Comparison of ENCODE assay signal across 16 cellular contexts in genomic region chr5:135030123-135030517, GRCh38. TPM values are rescaled to one million over a fixed set of nuclear protein-coding genes. Genes with fewer than 3 reads are reported as not detected.
DNase-seq lines count a peak whose midpoint lies in the region; ATAC-seq and TF ChIP-seq lines count a peak whose summit lies in the region.
"Had no signal": no experiment of that assay in that cellular context is flagged by ENCODE, and none has a peak within 500 bp of the region (broad histone marks: within the 10 kb centered on the region; RNA-seq: fewer than 3 reads in every experiment).

No MANE protein-coding gene starts in this region.

- no peaks in the 10 kb centered on the region for H3K9me2 ChIP-seq in SK-N-SH

- H3K79me2 ChIP-seq in SK-N-SH (ENCODE audit: insufficient read depth), result no peaks in the 10 kb centered on the region

- TF ChIP-seq CTCF in SK-N-SH (IDR thresholded peaks at IDR 0.05) (no peak), esophagus muscularis mucosa (IDR thresholded peaks at IDR 0.05) (no peak), body of pancreas (IDR thresholded peaks at IDR 0.05) (no peak)

- no peak for TF ChIP-seq POLR2A in esophagus muscularis mucosa (IDR thresholded peaks at IDR 0.05; ENCODE audit: low read depth)
- TF ChIP-seq POLR2A in body of pancreas (IDR thresholded peaks at IDR 0.05), result no peak

- no peak overlapping the region for H3K27ac Mint-ChIP-seq in T-helper 17 cell
- H3K27ac Mint-ChIP-seq: activated naive CD4-positive, alpha-beta T cell treated with anti-CD3 and anti-CD28 coated beads for 36 hours; effector memory CD8-positive, alpha-beta T cell had no signal

- H3K9me3 ChIP-seq in SK-N-SH, result no peaks in the 10 kb centered on the region
- H3K9me3 ChIP-seq in T-helper 17 cell (ENCODE audit: control insufficient read depth, low read length, poor library complexity, severe bottlenecking), result no peaks in the 10 kb centered on the region
- no peaks in the 10 kb centered on the region for H3K9me3 ChIP-seq in esophagus muscularis mucosa
- H3K9me3 ChIP-seq in skeletal muscle tissue (ENCODE audit: control insufficient read depth in 3 of 3, low read length in 3 of 3), result no peaks in the 10 kb centered on the region
- H3K9me3 ChIP-seq in body of pancreas, result no peaks in the 10 kb centered on the region

- H3K36me3 ChIP-seq in SK-N-SH (replicated peaks in 1 of 2; ENCODE audit: control insufficient read depth in 1 of 2, insufficient read depth in 2 of 2, low read length in 1 of 2) (no peaks in the 10 kb centered on the region), esophagus muscularis mucosa (no peaks in the 10 kb centered on the region), skeletal muscle tissue (ENCODE audit: control insufficient read depth in 3 of 3, insufficient read depth in 3 of 3, low read length in 3 of 3) (peaks cover 0 to 7% (median 5%) of the 10 kb centered on the region in 3 donors), body of pancreas (replicated peaks in 1 of 2; ENCODE audit: insufficient read depth in 1 of 2, low read depth in 2 of 2) (no peaks in the 10 kb centered on the region)

- WGBS in SK-N-SH (ENCODE audit: low lambda C conversion rate), result 22% methylated on average over 4 of the region's 4 CpGs
- 26% methylated on average over 4 of the region's 4 CpGs for WGBS in esophagus muscularis mucosa
- 12 to 25% methylated on average over 4 of the region's 4 CpGs for WGBS in body of pancreas, 2 donors

- H4K20me1 ChIP-seq in SK-N-SH (ENCODE audit: insufficient read depth), result peaks cover 5% of the 10 kb centered on the region; the same call in 1 of the 2 replicates

- H2AFZ ChIP-seq in SK-N-SH (ENCODE audit: low read depth), result no peak overlapping the region

- H3K4me3 Mint-ChIP-seq in T-helper 17 cell, result peak overlapping the region; percentile 54

- peaks cover 9% of the 10 kb centered on the region for H3K36me3 Mint-ChIP-seq in T-helper 17 cell (ENCODE audit: low read depth)

- no peak for TF ChIP-seq EP300 in SK-N-SH (IDR thresholded peaks at IDR 0.05; ENCODE audit: borderline replicate concordance in 1 of 2, low read depth in 1 of 2, low read length in 1 of 2)
- TF ChIP-seq EP300 in esophagus muscularis mucosa (IDR thresholded peaks at IDR 0.05), result no peak

- TF ChIP-seq RAD21 in SK-N-SH (IDR thresholded peaks at IDR 0.05; ENCODE audit: low read length), result no peak

- peaks cover 28% of the 10 kb centered on the region for H3K4me1 Mint-ChIP-seq in T-helper 17 cell

- POLR2A ChIA-PET in SK-N-SH (lab: Yijun Ruan, JAX), result no interaction called here

- no peak for ATAC-seq in SK-N-SH treated with all-trans-retinoic acid at 6 μM for 48 hours
- no peak for ATAC-seq in T-helper 17 cell
- ATAC-seq in body of pancreas, result no peak
- no peak for ATAC-seq in HG02840 (IDR thresholded peaks at IDR 0.05; ENCODE audit: low FRiP score, unreplicated experiment)
- ATAC-seq: effector memory CD8-positive, alpha-beta T cell had no signal

- H3F3A ChIP-seq in SK-N-SH (replicated peaks; ENCODE audit: insufficient read depth), result no peaks in the 10 kb centered on the region

- H3K4me1 ChIP-seq in SK-N-SH (ENCODE audit: control insufficient read depth in 1 of 2, insufficient read depth in 2 of 2, low read depth in 1 of 2, low read length in 1 of 2) (peaks cover 0 to 11% of the 10 kb centered on the region in 2 experiments; a peak in 1 of 4 replicates), esophagus muscularis mucosa (peaks cover 36 to 73% (median 67%) of the 10 kb centered on the region in 4 donors), skeletal muscle tissue (ENCODE audit: control insufficient read depth in 3 of 3, insufficient read depth in 3 of 3, low read length in 3 of 3) (peaks cover 22 to 24% (median 23%) of the 10 kb centered on the region in 3 donors), body of pancreas (peaks cover 47% of the 10 kb centered on the region)

- no peak overlapping the region for H3K4me3 ChIP-seq in SK-N-SH (ENCODE audit: low read depth in 2 of 2, low read length in 1 of 2)
- H3K4me3 ChIP-seq in esophagus muscularis mucosa, result peak overlapping the region; percentile 59 to 71 (median 62)
- no peak overlapping the region for H3K4me3 ChIP-seq in skeletal muscle tissue (ENCODE audit: low read length in 3 of 3)
- no peak overlapping the region for H3K4me3 ChIP-seq in body of pancreas

- peaks cover 81% of the 10 kb centered on the region for H3K27me3 ChIP-seq in SK-N-SH (ENCODE audit: insufficient read depth)
- H3K27me3 ChIP-seq in esophagus muscularis mucosa, result peaks cover 33 to 96% (median 64%) of the 10 kb centered on the region in 4 donors
- H3K27me3 ChIP-seq in skeletal muscle tissue (ENCODE audit: control insufficient read depth in 3 of 3, insufficient read depth in 3 of 3, low read length in 3 of 3), result peaks cover 22 to 54% (median 37%) of the 10 kb centered on the region in 3 donors
- H3K27me3 ChIP-seq in body of pancreas, result peaks cover 0 to 66% of the 10 kb centered on the region in 2 donors

- CTCF ChIA-PET in SK-N-SH (lab: Yijun Ruan, JAX), result no interaction called here

- H3K27ac ChIP-seq in SK-N-SH (ENCODE audit: low read depth in 2 of 2, low read length in 1 of 2) (no peak overlapping the region), esophagus muscularis mucosa (replicated peaks in 1 of 4) (peak overlapping the region in 1 of 4 donors; percentile 60), skeletal muscle tissue (ENCODE audit: low read depth, low read length) (no peak overlapping the region), body of pancreas (no peak overlapping the region)
- H3K27ac ChIP-seq: 22Rv1 had no signal

- H3K27me3 Mint-ChIP-seq in T-helper 17 cell, result peaks cover 72% of the 10 kb centered on the region

- intact Hi-C loops in esophagus muscularis mucosa (cut with DNase I) (no loop called here), body of pancreas (cut with DNase I) (no loop called here)

- H3K4me2 ChIP-seq in SK-N-SH, result no peak overlapping the region

- H3K9ac ChIP-seq in SK-N-SH, result no peak overlapping the region
- H3K9ac ChIP-seq in skeletal muscle tissue (ENCODE audit: low read depth in 1 of 3, low read length in 3 of 3), result peak overlapping the region in 2 of 3 donors; percentile 65 to 91

- DNase-seq in SK-N-SH, result no peak
- DNase-seq in T-helper 17 cell, result no peak
- DNase-seq in esophagus muscularis mucosa (ENCODE audit: extremely low spot score), result no peak
- DNase-seq in body of pancreas, result no peak
- DNase-seq in NCI-H187 (lab: John Stamatoyannopoulos, UW), result no peak
- DNase-seq: activated CD4-positive, alpha-beta T cell treated with anti-CD3 and anti-CD28 coated beads for 48 hours; activated naive CD4-positive, alpha-beta T cell treated with anti-CD3 and anti-CD28 coated beads for 36 hours; DMS 273 treated with DMSO at 0.1 percent for 48 hours; effector memory CD8-positive, alpha-beta T cell; NCI-H446 treated with DMSO at 0.1 percent for 48 hours; SHP77 had no signal

TF ChIP-seq in SK-N-SH, 30 proteins besides CTCF, POLR2A, EP300 and RAD21:
- TF ChIP-seq NRF1 (IDR thresholded peaks at IDR 0.05; ENCODE audit: low read depth, low read length) (no peak), EZH2phosphoT487 (IDR thresholded peaks at IDR 0.05; ENCODE audit: borderline replicate concordance, low read depth) (peak; percentile 44; the same call in 1 of the 2 replicates), NFIC (IDR thresholded peaks at IDR 0.05; ENCODE audit: borderline replicate concordance) (no peak)

TF ChIP-seq in SK-N-SH treated with all-trans-retinoic acid at 6 μM for 48 hours, 23 proteins besides CTCF, POLR2A, EP300 and RAD21:
- no peak for TF ChIP-seq OSR1 (CRISPR knock-in tag; IDR thresholded peaks at IDR 0.05)
- no peak for TF ChIP-seq BACH2 (CRISPR knock-in tag; IDR thresholded peaks at IDR 0.05; ENCODE audit: borderline replicate concordance)
- TF ChIP-seq ZNF565 (CRISPR knock-in tag; conservative IDR thresholded peaks at IDR 0.05; ENCODE audit: low read depth), result no peak
- no peak for TF ChIP-seq ZNF70 (CRISPR knock-in tag; IDR thresholded peaks at IDR 0.05)
- TF ChIP-seq TSHZ2 (CRISPR knock-in tag; IDR thresholded peaks at IDR 0.05), result no peak
- TF ChIP-seq RARB (CRISPR knock-in tag; IDR thresholded peaks at IDR 0.05), result no peak
- no peak for TF ChIP-seq ISL1 (CRISPR knock-in tag; IDR thresholded peaks at IDR 0.05)
- TF ChIP-seq PPARA (CRISPR knock-in tag; IDR thresholded peaks at IDR 0.05; ENCODE audit: borderline replicate concordance), result no peak
- no peak for TF ChIP-seq ZC3H10 (CRISPR knock-in tag; IDR thresholded peaks at IDR 0.05)
- TF ChIP-seq ZNF8 (CRISPR knock-in tag; IDR thresholded peaks at IDR 0.05), result no peak
- no peak for TF ChIP-seq TCF4 (CRISPR knock-in tag; IDR thresholded peaks at IDR 0.05; ENCODE audit: borderline replicate concordance)
- no peak for TF ChIP-seq CSDC2 (CRISPR knock-in tag; IDR thresholded peaks at IDR 0.05)
- TF ChIP-seq ESRRG (CRISPR knock-in tag; IDR thresholded peaks at IDR 0.05), result no peak
- no peak for TF ChIP-seq ZFP30 (CRISPR knock-in tag; IDR thresholded peaks at IDR 0.05)

RNA-seq across cellular contexts. Expression of gene PITX1, which starts 3.9 kb away (rescaled TPM):
- polyA plus RNA-seq in SK-N-SH (2012; rRNA removed), result not detected in 2 replicates
- polyA plus RNA-seq in SK-N-SH (2012; cell fraction: cytosol; rRNA removed), result 0.13 TPM in 1 of 2 replicates, not detected in the other
- not detected in 2 replicates for polyA plus RNA-seq in SK-N-SH (2012; cell fraction: nucleus; rRNA removed)
- total RNA-seq in T-helper 17 cell (not detected), esophagus muscularis mucosa (1 to 10 TPM; 3.7 to 8.7 (median 6.2) TPM), skeletal muscle tissue (2.6 TPM), body of pancreas (not detected)
- polyA plus RNA-seq: neural cell had no signal

Comparison
In these comparisons a context has a peak if more than half of its experiments do, and no peak if none do; other contexts are left out.
1. H3K4me3 ChIP-seq: peak in esophagus muscularis mucosa (4 of 4); none in SK-N-SH (0 of 2), skeletal muscle tissue (0 of 3) and body of pancreas (0 of 2).